Comparison of ENCODE assay signal across 10 cellular contexts in genomic region chr13:99237981-99238662, GRCh38. TPM values are rescaled to one million over a fixed set of nuclear protein-coding genes. Genes with fewer than 3 reads are reported as not detected.
DNase-seq lines count a peak whose midpoint lies in the region; ATAC-seq, FAIRE-seq and TF ChIP-seq lines count a peak whose summit lies in the region.
"Had no signal": no experiment of that assay in that cellular context is flagged by ENCODE, and none has a peak within 500 bp of the region (broad histone marks: within the 10 kb centered on the region; RNA-seq: fewer than 3 reads in every experiment).

No MANE protein-coding gene starts in this region.

- H3K23ac ChIP-seq in mesenchymal stem cell (ENCODE audit: low read length in 2 of 2): no peak overlapping the region

- H2BK15ac ChIP-seq in mesenchymal stem cell (ENCODE audit: low read depth, poor library complexity, severe bottlenecking): no peak overlapping the region

- H3K14ac ChIP-seq in mesenchymal stem cell (ENCODE audit: low read length in 2 of 2): no peak overlapping the region

- H4K91ac ChIP-seq in mesenchymal stem cell (ENCODE audit: low read length): no peak overlapping the region

- H3K27ac Mint-ChIP-seq in IgD-negative memory B cell: peak overlapping the region; percentile 61 to 97 (median 82)

- H3K27me3 ChIP-seq in gastroesophageal sphincter (no peaks in the 10 kb centered on the region), mesenchymal stem cell (ENCODE audit: control insufficient read depth in 1 of 2, insufficient read depth in 1 of 2, low read length in 2 of 2) (no peaks in the 10 kb centered on the region)
- H3K27me3 ChIP-seq: SJSA1 had no signal

- H3K9ac ChIP-seq in mesenchymal stem cell (ENCODE audit: low read length): no peak overlapping the region

- H3K9me3 Mint-ChIP-seq in IgD-negative memory B cell: no peaks in the 10 kb centered on the region

- no peak overlapping the region for H2BK12ac ChIP-seq in mesenchymal stem cell (ENCODE audit: low read length in 2 of 2)

- peaks cover 0 to 27% of the 10 kb centered on the region in 2 donors for H3K36me3 ChIP-seq in gastroesophageal sphincter
- H3K36me3 ChIP-seq in mesenchymal stem cell (ENCODE audit: control insufficient read depth in 1 of 2, insufficient read depth in 2 of 2, low read depth in 1 of 2, low read length in 2 of 2): peaks cover 8 to 22% of the 10 kb centered on the region in 2 experiments

- H3K36me3 Mint-ChIP-seq in IgD-negative memory B cell: peaks cover 4% of the 10 kb centered on the region

- peaks cover 22 to 42% (median 25%) of the 10 kb centered on the region in 3 donors for H3K4me1 Mint-ChIP-seq in IgD-negative memory B cell

- TF ChIP-seq CTCF in gastroesophageal sphincter (IDR thresholded peaks at IDR 0.05): no peak

- no peak for TF ChIP-seq EP300 in gastroesophageal sphincter (IDR thresholded peaks at IDR 0.05)

- H3K9me3 ChIP-seq in gastroesophageal sphincter (no peaks in the 10 kb centered on the region), mesenchymal stem cell (ENCODE audit: control insufficient read depth, low read length) (no peaks in the 10 kb centered on the region)
- H3K9me3 ChIP-seq: SJSA1 had no signal

- peaks cover 29% of the 10 kb centered on the region for H3K79me1 ChIP-seq in mesenchymal stem cell (replicated peaks; ENCODE audit: low read length, poor library complexity, severe bottlenecking)

- peak; percentile 5 for FAIRE-seq in islet of Langerhans (lab: Jason Lieb, UNC)

- peak; percentile 81 for ATAC-seq in GM21360 (IDR thresholded peaks at IDR 0.05; ENCODE audit: unreplicated experiment)
- ATAC-seq in gastroesophageal sphincter: no peak

- no peak overlapping the region for H4K8ac ChIP-seq in mesenchymal stem cell (ENCODE audit: low read length)

- DNase-seq in COR-L47 (lab: John Stamatoyannopoulos, UW) (no peak), CD1c-positive myeloid dendritic cell (ENCODE audit: extremely low spot score) (no peak), mesenchymal stem cell (no peak)

- H2AFZ ChIP-seq in mesenchymal stem cell (ENCODE audit: low read depth, low read length): no peak overlapping the region

- H3K18ac ChIP-seq in mesenchymal stem cell (ENCODE audit: low read depth in 1 of 2, low read length in 2 of 2): no peak overlapping the region

- no peaks in the 10 kb centered on the region for H3K27me3 Mint-ChIP-seq in IgD-negative memory B cell
- H3K27me3 Mint-ChIP-seq: brain had no signal

- H2AK5ac ChIP-seq in mesenchymal stem cell (ENCODE audit: low read length, severe bottlenecking): no peak overlapping the region

- peak overlapping the region; percentile 64 to 94 (median 84) for H3K4me3 Mint-ChIP-seq in IgD-negative memory B cell
- H3K4me3 Mint-ChIP-seq: brain had no signal

- no peak overlapping the region for H2BK5ac ChIP-seq in mesenchymal stem cell (ENCODE audit: low read depth, low read length, poor library complexity, severe bottlenecking)

- H2BK120ac ChIP-seq in mesenchymal stem cell (ENCODE audit: low read depth, low read length): no peak overlapping the region

- TF ChIP-seq POLR2A in gastroesophageal sphincter (IDR thresholded peaks at IDR 0.05): no peak

- H3K4me1 ChIP-seq in gastroesophageal sphincter: no peaks in the 10 kb centered on the region
- H3K4me1 ChIP-seq in mesenchymal stem cell (ENCODE audit: control insufficient read depth, insufficient read depth, low read depth, low read length): peaks cover 2% of the 10 kb centered on the region
- H3K4me1 ChIP-seq: SJSA1 had no signal

- no peak overlapping the region for H3K27ac ChIP-seq in gastroesophageal sphincter
- no peak overlapping the region for H3K27ac ChIP-seq in mesenchymal stem cell (ENCODE audit: low read length, poor library complexity, severe bottlenecking)
- H3K27ac ChIP-seq: SJSA1 had no signal

- H3K4me2 ChIP-seq in mesenchymal stem cell (ENCODE audit: low read length, poor library complexity, severe bottlenecking): no peak overlapping the region

- H3K4ac ChIP-seq in mesenchymal stem cell (ENCODE audit: low read depth in 1 of 2, low read length in 2 of 2): no peak overlapping the region

- WGBS in gastroesophageal sphincter (ENCODE audit: low coverage in 1 of 2), 2 donors: 74 to 100% methylated on average over 2 to 8 of the region's 8 CpGs
- WGBS in mesenchymal stem cell: 99% methylated on average over 7 of the region's 8 CpGs

- peak overlapping the region; percentile 21; the same call in 1 of the 2 replicates for H3K4me3 ChIP-seq in GM08714 (ENCODE audit: low read length)
- H3K4me3 ChIP-seq in gastroesophageal sphincter: no peak overlapping the region
- no peak overlapping the region for H3K4me3 ChIP-seq in mesenchymal stem cell (ENCODE audit: insufficient read depth in 1 of 2, low read depth in 1 of 2, low read length in 2 of 2)
- H3K4me3 ChIP-seq: SJSA1 had no signal

RNA-seq across cellular contexts. Expression of gene GPR18, which starts 20.1 kb away (rescaled TPM):
- 58.6 TPM for polyA plus RNA-seq in IgD-negative memory B cell
- not detected for total RNA-seq in gastroesophageal sphincter
- 0.03 TPM for polyA plus RNA-seq in mesenchymal stem cell (2013, experiment 1 of 2)
- not detected for polyA plus RNA-seq in mesenchymal stem cell (2013, experiment 2 of 2)
- total RNA-seq: SJSA1 had no signal

RNA-seq across cellular contexts. Expression of gene UBAC2, which starts 37.5 kb away (rescaled TPM):
- polyA plus RNA-seq in IgD-negative memory B cell: 88.0 TPM
- total RNA-seq in gastroesophageal sphincter: 10 to 100 TPM; 45.0 to 59.6 (median 52.2) TPM
- 41.9 TPM for polyA plus RNA-seq in mesenchymal stem cell (2013, experiment 1 of 2)
- polyA plus RNA-seq in mesenchymal stem cell (2013, experiment 2 of 2): 42.1 TPM
